In the genomic region with DNA sequence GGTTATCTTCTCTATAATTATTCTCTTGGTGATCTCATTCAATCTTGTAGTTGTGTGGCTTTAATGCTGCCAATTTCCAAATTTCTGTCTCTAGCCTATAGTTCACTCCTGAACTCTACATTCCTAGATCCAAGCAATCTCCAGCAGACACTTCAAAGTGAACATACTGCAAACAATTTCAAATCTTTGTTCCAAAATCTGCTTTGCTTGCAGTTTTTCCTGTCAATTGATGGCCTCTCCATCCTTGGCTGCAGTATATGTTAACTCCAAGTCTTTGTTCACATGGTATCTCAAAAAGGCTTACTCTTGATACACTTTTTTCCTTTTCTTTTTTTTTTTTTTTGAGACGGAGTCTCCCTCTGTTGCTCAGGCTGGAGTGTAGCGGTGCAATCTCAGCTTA, we compare ENCODE assay signal across 2 cellular contexts.
A peak's percentile ranks its signal among the peaks of the same experiment; 100 is the strongest.
TF ChIP-seq lines count a peak whose summit lies in the region.

No MANE protein-coding gene starts in this region.

TF ChIP-seq in HepG2, 621 proteins besides CTCF, POLR2A, EP300 and RAD21:
- TF ChIP-seq ZNF678 (CRISPR knock-in tag; IDR thresholded peaks at IDR 0.05) (no peak), MAFF (IDR thresholded peaks at IDR 0.05; ENCODE audit: low read depth, low read length) (peak; percentile 95), MAFK (conservative IDR thresholded peaks at IDR 0.05 in 1 of 2, IDR thresholded peaks at IDR 0.05 in 1 of 2; ENCODE audit: low read length in 2 of 2) (peak; percentile 94 to 96)

TF ChIP-seq in H1, 55 proteins besides CTCF, POLR2A, EP300 and RAD21:
- TF ChIP-seq SIRT6 (IDR thresholded peaks at IDR 0.05; ENCODE audit: low read length) = no peak
- TF ChIP-seq MAFK (IDR thresholded peaks at IDR 0.05; ENCODE audit: low read depth, low read length) = peak; percentile 51; the same call in 1 of the 2 replicates
